Comparison of ENCODE assay signal across 12 cellular contexts in genomic region chr1:237012789-237013383, GRCh38. TPM values are rescaled to one million over a fixed set of nuclear protein-coding genes. Genes with fewer than 3 reads are reported as not detected.
DNase-seq lines count a peak whose midpoint lies in the region; ATAC-seq and TF ChIP-seq lines count a peak whose summit lies in the region.
"Had no signal": no experiment of that assay in that cellular context is flagged by ENCODE, and none has a peak within 500 bp of the region (broad histone marks: within the 10 kb centered on the region; RNA-seq: fewer than 3 reads in every experiment).

No MANE protein-coding gene starts in this region.

- H3K4me3 ChIP-seq in coronary artery (peak overlapping the region; percentile 15), muscle layer of colon (ENCODE audit: low read depth in 1 of 2, low read length in 2 of 2) (peak overlapping the region in 1 of 2 donors; percentile 12), osteoblast (ENCODE audit: insufficient read depth, low read length) (no peak overlapping the region)

- peak overlapping the region; percentile 86 to 95 for H3K27ac ChIP-seq in coronary artery
- H3K27ac ChIP-seq in muscle layer of colon (ENCODE audit: low read depth, low read length), result peak overlapping the region; percentile 74
- H3K27ac ChIP-seq in osteoblast (ENCODE audit: low read depth, low read length), result no peak overlapping the region

- no peaks in the 10 kb centered on the region for H3K27me3 ChIP-seq in muscle layer of colon (ENCODE audit: control insufficient read depth in 1 of 2, insufficient read depth in 2 of 2, low read length in 2 of 2)
- H3K27me3 ChIP-seq in osteoblast (ENCODE audit: insufficient read depth, low read length), result no peaks in the 10 kb centered on the region

- H3K9ac ChIP-seq in muscle layer of colon (ENCODE audit: low read length), result no peak overlapping the region

- H4K20me1 ChIP-seq in osteoblast (ENCODE audit: insufficient read depth, low read length), result no peaks in the 10 kb centered on the region

- H3K36me3 ChIP-seq in muscle layer of colon (ENCODE audit: insufficient read depth, low read length), result no peaks in the 10 kb centered on the region
- no peaks in the 10 kb centered on the region for H3K36me3 ChIP-seq in osteoblast (ENCODE audit: insufficient read depth, low read length)

- no peak overlapping the region for H2AFZ ChIP-seq in osteoblast (ENCODE audit: low read length)

- DNase-seq in DMS153 treated with DMSO at 0.1 percent for 48 hours (lab: John Stamatoyannopoulos, UW; ENCODE audit: unreplicated experiment) (peak; percentile 17), NCI-H460 (ENCODE audit: extremely low read depth, low read depth) (peak; percentile 12), coronary artery (ENCODE audit: low spot score) (peak; percentile 95), SKM-1 (lab: John Stamatoyannopoulos, UW; ENCODE audit: unreplicated experiment) (no peak), osteoblast (ENCODE audit: insufficient read length, low spot score, missing footprints) (no peak)
- DNase-seq: activated CD4-positive, alpha-beta T cell treated with anti-CD3 and anti-CD28 coated beads, Interleukin-2, amount 50 U/mL, for 4 hours; immature natural killer cell; NCI-H526 treated with DMSO at 0.1 percent for 48 hours had no signal

- H3K9me3 ChIP-seq in muscle layer of colon (ENCODE audit: low read length), result no peaks in the 10 kb centered on the region
- H3K9me3 ChIP-seq in osteoblast (ENCODE audit: low read depth, low read length), result no peaks in the 10 kb centered on the region

- no peak overlapping the region for H3K4me2 ChIP-seq in osteoblast (ENCODE audit: insufficient read depth, low read length)

- no peaks in the 10 kb centered on the region for H3K79me2 ChIP-seq in osteoblast (ENCODE audit: insufficient read depth, low read length)

- TF ChIP-seq CTCF in coronary artery (IDR thresholded peaks at IDR 0.05), result no peak
- no peak for TF ChIP-seq CTCF in osteoblast (IDR thresholded peaks at IDR 0.05; ENCODE audit: extremely low read depth, low read depth, low read length)

- peaks cover 19% of the 10 kb centered on the region for H3K4me1 ChIP-seq in muscle layer of colon (ENCODE audit: insufficient read depth, low read length)
- H3K4me1 ChIP-seq in osteoblast (ENCODE audit: insufficient read depth, low read length), result no peaks in the 10 kb centered on the region

- no peak for ATAC-seq in GM21717 (IDR thresholded peaks at IDR 0.05; ENCODE audit: unreplicated experiment)
- no peak for ATAC-seq in GM18505 (IDR thresholded peaks at IDR 0.05; ENCODE audit: unreplicated experiment)

- no peak for TF ChIP-seq POLR2A in GM18505 (IDR thresholded peaks at IDR 0.05; ENCODE audit: borderline replicate concordance, extremely low read depth, insufficient read depth, insufficient read length)

RNA-seq across cellular contexts. Expression of gene MT1HL1, which starts 8.6 kb away (rescaled TPM):
- total RNA-seq in NCI-H460 (2014; rRNA removed; shearing (Covaris generic)), result not detected in 2 replicates
- not detected in 2 replicates for polyA plus RNA-seq in NCI-H460 (2014; cell fraction: nucleus; rRNA removed)
- not detected in 2 replicates for total RNA-seq in osteoblast
- total RNA-seq: urinary bladder had no signal
- polyA plus RNA-seq: immature natural killer cell, urinary bladder had no signal

RNA-seq across cellular contexts. Expression of gene RYR2, which starts 29.1 kb away (rescaled TPM):
- 3.6 and 4.7 TPM in 2 replicates for total RNA-seq in NCI-H460 (2014; rRNA removed; shearing (Covaris generic))
- 4.0 and 4.1 TPM in 2 replicates for polyA plus RNA-seq in NCI-H460 (2014; cell fraction: nucleus; rRNA removed)
- total RNA-seq in osteoblast, result not detected in 2 replicates

Comparison
In these comparisons a context has a peak if more than half of its experiments do, and no peak if none do; other contexts are left out.
1. DNase-seq: peak in DMS153 treated with DMSO at 0.1 percent for 48 hours (single experiment), NCI-H460 (single experiment) and coronary artery (single experiment); none in SKM-1 (single experiment) and osteoblast (single experiment).